In the genomic region with DNA sequence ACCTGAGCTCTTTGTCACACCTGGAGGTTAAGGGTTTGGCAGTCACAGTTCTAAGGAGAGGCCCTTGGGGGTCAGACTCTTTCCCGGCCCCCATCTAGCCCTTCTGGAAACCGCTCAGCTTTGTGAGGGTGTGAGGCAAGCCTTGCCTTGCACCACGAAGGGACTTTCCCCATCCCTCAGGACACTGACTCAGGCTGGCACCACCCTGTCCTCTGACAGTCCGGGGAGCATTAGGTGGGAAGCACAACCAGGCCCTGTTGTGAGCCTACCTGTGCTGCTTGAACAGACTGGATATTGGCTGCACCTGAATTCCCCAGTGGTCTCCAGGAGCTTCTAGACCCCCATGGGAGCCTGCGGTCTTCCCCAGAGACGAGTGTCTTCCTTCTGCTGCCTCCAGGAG, we compare ENCODE assay signal across 22 cellular contexts. TPM values are rescaled to one million over a fixed set of nuclear protein-coding genes. Genes with fewer than 3 reads are reported as not detected.
DNase-seq lines count a peak whose midpoint lies in the region; ATAC-seq and TF ChIP-seq lines count a peak whose summit lies in the region.
"Had no signal": no experiment of that assay in that cellular context is flagged by ENCODE, and none has a peak within 500 bp of the region (broad histone marks: within the 10 kb centered on the region; RNA-seq: fewer than 3 reads in every experiment).

No MANE protein-coding gene starts in this region.

- TF ChIP-seq POLR2A in breast epithelium (IDR thresholded peaks at IDR 0.05) (no peak), esophagus squamous epithelium (IDR thresholded peaks at IDR 0.05) (no peak)

- intact Hi-C loops in MCF 10A (cut with micrococcal nuclease): no loop called here
- intact Hi-C loops in breast epithelium (cut with DNase I; ENCODE audit: low total_unique reads): no loop called here
- intact Hi-C loops in esophagus squamous epithelium (cut with DNase I): no loop called here

- H3K27me3 Mint-ChIP-seq in MCF 10A (ENCODE audit: insufficient read depth, unreplicated experiment) (peaks cover 20% of the 10 kb centered on the region), type B pancreatic cell (peaks cover 21% of the 10 kb centered on the region)

- TF ChIP-seq CTCF in MCF 10A (IDR thresholded peaks at IDR 0.05; ENCODE audit: unreplicated experiment) (no peak), breast epithelium (IDR thresholded peaks at IDR 0.05) (no peak), RWPE2 (IDR thresholded peaks at IDR 0.05; ENCODE audit: poor library complexity, severe bottlenecking) (no peak), type B pancreatic cell (conservative IDR thresholded peaks at IDR 0.05) (no peak), esophagus squamous epithelium (IDR thresholded peaks at IDR 0.05) (no peak)

- BruUV-seq in MCF 10A (replicated peaks; lab: Mats Ljungman, UMichigan): no TSS peak

- H3K4me1 Mint-ChIP-seq in MCF 10A (ENCODE audit: insufficient read depth, unreplicated experiment): no peaks in the 10 kb centered on the region
- peaks cover 4% of the 10 kb centered on the region for H3K4me1 Mint-ChIP-seq in type B pancreatic cell (ENCODE audit: unreplicated experiment)
- H3K4me1 Mint-ChIP-seq: CD14-positive monocyte had no signal

- peak; percentile 52; the same call in 2 of the 3 replicates for ATAC-seq in RWPE2 (ENCODE audit: low read depth)

- POLR2A ChIA-PET in MCF 10A (lab: Yijun Ruan, JAX): no interaction called here

- H3K27ac Mint-ChIP-seq in MCF 10A (ENCODE audit: low read depth, unreplicated experiment) (no peak overlapping the region), type B pancreatic cell (no peak overlapping the region)
- H3K27ac Mint-ChIP-seq: HFFc6 had no signal

- H3K36me3 Mint-ChIP-seq in MCF 10A (ENCODE audit: insufficient read depth, unreplicated experiment) (peaks cover 6% of the 10 kb centered on the region), type B pancreatic cell (no peaks in the 10 kb centered on the region)
- H3K36me3 Mint-ChIP-seq: CD14-positive monocyte had no signal

- H3K4me1 ChIP-seq in breast epithelium (no peaks in the 10 kb centered on the region), RWPE2 (ENCODE audit: insufficient read depth, poor library complexity, severe bottlenecking) (no peaks in the 10 kb centered on the region), esophagus squamous epithelium (no peaks in the 10 kb centered on the region)
- H3K4me1 ChIP-seq in effector memory CD4-positive, alpha-beta T cell (ENCODE audit: control insufficient read depth, insufficient read depth, low read length, poor library complexity, severe bottlenecking): no peaks in the 10 kb centered on the region

- H3K27ac ChIP-seq in breast epithelium (no peak overlapping the region), RWPE2 (ENCODE audit: poor library complexity, severe bottlenecking) (no peak overlapping the region), esophagus squamous epithelium (no peak overlapping the region)
- no peak overlapping the region for H3K27ac ChIP-seq in effector memory CD4-positive, alpha-beta T cell (ENCODE audit: insufficient read depth, low read length, poor library complexity, severe bottlenecking)
- H3K27ac ChIP-seq: 22Rv1, KMS-11 had no signal

- no peak overlapping the region for H3K4me3 ChIP-seq in breast epithelium
- no peak overlapping the region for H3K4me3 ChIP-seq in RWPE2 (ENCODE audit: severe bottlenecking)
- no peak overlapping the region for H3K4me3 ChIP-seq in effector memory CD4-positive, alpha-beta T cell (ENCODE audit: insufficient read depth, low read depth, low read length, poor library complexity, severe bottlenecking)
- H3K4me3 ChIP-seq in esophagus squamous epithelium: no peak overlapping the region

- DNase-seq in MCF 10A (ENCODE audit: unreplicated experiment): peak; percentile 52
- no peak for DNase-seq in breast epithelium (ENCODE audit: low spot score in 2 of 2)
- no peak for DNase-seq in RWPE2 (ENCODE audit: low spot score)
- DNase-seq in glomerular visceral epithelial cell (ENCODE audit: extremely low spot score): peak; percentile 54
- peak; percentile 52 for DNase-seq in type B pancreatic cell (ENCODE audit: extremely low spot score, unreplicated experiment)
- no peak for DNase-seq in effector memory CD4-positive, alpha-beta T cell
- no peak for DNase-seq in esophagus squamous epithelium (lab: John Stamatoyannopoulos, UW)
- DNase-seq in KG1 (lab: John Stamatoyannopoulos, UW): no peak
- DNase-seq: AML-193; H7; HFFc6; MV-4-11; NCI-H1105 treated with DMSO at 0.1 percent for 48 hours; NCI-H2029 treated with DMSO at 0.1 percent for 48 hours; NCI-H2171; NCI-H345; NCI-H524; NCI-H774; NK-92 treated with Interleukin-12 subunit alpha and Interleukin-12 subunit beta, amount 100 ng/mL, for 24 hours had no signal

- CTCF ChIA-PET in MCF 10A (lab: Yijun Ruan, JAX): interaction anchor here (0.6 kb wide), 1 partner anchor 198 kb away, joined by 4 read pairs; no protein-coding TSS in a partner anchor

- H3K9me3 Mint-ChIP-seq in MCF 10A (ENCODE audit: unreplicated experiment): no peaks in the 10 kb centered on the region
- H3K9me3 Mint-ChIP-seq in type B pancreatic cell: no peaks in the 10 kb centered on the region

- H3K9me3 ChIP-seq in breast epithelium (no peaks in the 10 kb centered on the region), RWPE2 (ENCODE audit: severe bottlenecking) (no peaks in the 10 kb centered on the region), esophagus squamous epithelium (no peaks in the 10 kb centered on the region)
- H3K9me3 ChIP-seq in effector memory CD4-positive, alpha-beta T cell (ENCODE audit: control insufficient read depth, low read length): no peaks in the 10 kb centered on the region

- H3K27me3 ChIP-seq in breast epithelium (peaks cover 0 to 42% of the 10 kb centered on the region in 2 donors), RWPE2 (ENCODE audit: insufficient read depth, poor library complexity, severe bottlenecking) (peaks cover 12% of the 10 kb centered on the region), esophagus squamous epithelium (peaks cover 0 to 77% (median 0%) of the 10 kb centered on the region in 4 donors)
- no peaks in the 10 kb centered on the region for H3K27me3 ChIP-seq in effector memory CD4-positive, alpha-beta T cell (replicated peaks; ENCODE audit: control insufficient read depth, insufficient read depth, low read length, poor library complexity, severe bottlenecking)

- no peak overlapping the region for H3K4me3 Mint-ChIP-seq in MCF 10A (ENCODE audit: unreplicated experiment)
- H3K4me3 Mint-ChIP-seq in type B pancreatic cell: no peak overlapping the region
- H3K4me3 Mint-ChIP-seq: CD14-positive monocyte, HFFc6 had no signal

- H3K36me3 ChIP-seq in breast epithelium (no peaks in the 10 kb centered on the region), RWPE2 (ENCODE audit: low read depth) (no peaks in the 10 kb centered on the region), esophagus squamous epithelium (no peaks in the 10 kb centered on the region)
- no peaks in the 10 kb centered on the region for H3K36me3 ChIP-seq in effector memory CD4-positive, alpha-beta T cell (ENCODE audit: control insufficient read depth, insufficient read depth, low read length)

- 45 to 54% methylated on average over 3 to 5 of the region's 6 CpGs for WGBS in esophagus squamous epithelium, 2 donors

RNA-seq across cellular contexts. Expression of gene GBX2, which starts 47.0 kb away (rescaled TPM):
- not detected in 2 replicates for total RNA-seq in MCF 10A (2022)
- total RNA-seq in breast epithelium: not detected
- 0.50 and 2.1 TPM in 2 replicates for total RNA-seq in type B pancreatic cell (ENCODE audit: low replicate concordance)
- not detected for total RNA-seq in esophagus squamous epithelium
- total RNA-seq: HFFc6 had no signal

RNA-seq across cellular contexts. Expression of gene ASB18, which starts 49.0 kb away (rescaled TPM):
- not detected in 2 replicates for total RNA-seq in MCF 10A (2022)
- total RNA-seq in breast epithelium: not detected
- not detected in 2 replicates for total RNA-seq in type B pancreatic cell (ENCODE audit: low replicate concordance)
- total RNA-seq in esophagus squamous epithelium: not detected
- total RNA-seq: H7, HFFc6 had no signal

Comparison
In these comparisons a context has a peak if more than half of its experiments do, and no peak if none do; other contexts are left out.
1. DNase-seq: peak in MCF 10A (single experiment), glomerular visceral epithelial cell (single experiment) and type B pancreatic cell (single experiment); none in breast epithelium (0 of 2), RWPE2 (single experiment), effector memory CD4-positive, alpha-beta T cell (0 of 3), esophagus squamous epithelium (single experiment) and KG1 (single experiment).